1 cellular context compared by ENCODE assay signal in the genomic region with DNA sequence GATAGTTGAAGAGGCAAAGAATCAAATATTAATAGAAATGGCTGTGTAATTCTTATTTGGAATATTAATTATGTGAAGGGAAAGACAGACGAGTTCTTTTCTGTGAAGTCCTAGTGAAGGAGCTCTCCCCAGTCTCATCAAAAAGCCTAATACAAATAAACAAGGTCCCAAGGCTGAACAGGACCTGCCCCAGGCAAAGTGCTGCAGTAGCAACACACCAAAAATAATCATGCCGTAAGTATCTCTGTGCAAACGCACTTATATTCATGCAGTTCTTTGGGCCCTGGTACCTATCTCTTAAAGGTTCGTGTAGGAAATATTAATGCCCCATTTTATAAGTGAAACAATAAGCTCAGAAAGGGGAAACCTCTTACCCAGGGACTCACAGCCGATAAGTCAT.
TF ChIP-seq lines count a peak whose summit lies in the region.

No MANE protein-coding gene starts in this region.

TF ChIP-seq in HCT116, 20 proteins besides CTCF, POLR2A, EP300 and RAD21 (continued from another document):
- TF ChIP-seq, protein P1, sequence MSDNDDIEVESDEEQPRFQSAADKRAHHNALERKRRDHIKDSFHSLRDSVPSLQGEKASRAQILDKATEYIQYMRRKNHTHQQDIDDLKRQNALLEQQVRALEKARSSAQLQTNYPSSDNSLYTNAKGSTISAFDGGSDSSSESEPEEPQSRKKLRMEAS (IDR thresholded peaks at IDR 0.05), result no peak
- TF ChIP-seq POLR2AphosphoS5 (IDR thresholded peaks at IDR 0.05; ENCODE audit: low read depth, low read length) (no peak), SP1 (IDR thresholded peaks at IDR 0.05; ENCODE audit: low read depth) (no peak)
- TF ChIP-seq, protein P2, sequence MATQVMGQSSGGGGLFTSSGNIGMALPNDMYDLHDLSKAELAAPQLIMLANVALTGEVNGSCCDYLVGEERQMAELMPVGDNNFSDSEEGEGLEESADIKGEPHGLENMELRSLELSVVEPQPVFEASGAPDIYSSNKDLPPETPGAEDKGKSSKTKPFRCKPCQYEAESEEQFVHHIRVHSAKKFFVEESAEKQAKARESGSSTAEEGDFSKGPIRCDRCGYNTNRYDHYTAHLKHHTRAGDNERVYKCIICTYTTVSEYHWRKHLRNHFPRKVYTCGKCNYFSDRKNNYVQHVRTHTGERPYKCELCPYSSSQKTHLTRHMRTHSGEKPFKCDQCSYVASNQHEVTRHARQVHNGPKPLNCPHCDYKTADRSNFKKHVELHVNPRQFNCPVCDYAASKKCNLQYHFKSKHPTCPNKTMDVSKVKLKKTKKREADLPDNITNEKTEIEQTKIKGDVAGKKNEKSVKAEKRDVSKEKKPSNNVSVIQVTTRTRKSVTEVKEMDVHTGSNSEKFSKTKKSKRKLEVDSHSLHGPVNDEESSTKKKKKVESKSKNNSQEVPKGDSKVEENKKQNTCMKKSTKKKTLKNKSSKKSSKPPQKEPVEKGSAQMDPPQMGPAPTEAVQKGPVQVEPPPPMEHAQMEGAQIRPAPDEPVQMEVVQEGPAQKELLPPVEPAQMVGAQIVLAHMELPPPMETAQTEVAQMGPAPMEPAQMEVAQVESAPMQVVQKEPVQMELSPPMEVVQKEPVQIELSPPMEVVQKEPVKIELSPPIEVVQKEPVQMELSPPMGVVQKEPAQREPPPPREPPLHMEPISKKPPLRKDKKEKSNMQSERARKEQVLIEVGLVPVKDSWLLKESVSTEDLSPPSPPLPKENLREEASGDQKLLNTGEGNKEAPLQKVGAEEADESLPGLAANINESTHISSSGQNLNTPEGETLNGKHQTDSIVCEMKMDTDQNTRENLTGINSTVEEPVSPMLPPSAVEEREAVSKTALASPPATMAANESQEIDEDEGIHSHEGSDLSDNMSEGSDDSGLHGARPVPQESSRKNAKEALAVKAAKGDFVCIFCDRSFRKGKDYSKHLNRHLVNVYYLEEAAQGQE (IDR thresholded peaks at IDR 0.05; ENCODE audit: low read depth), result no peak
